25 cellular contexts compared by ENCODE assay signal in the genomic region with DNA sequence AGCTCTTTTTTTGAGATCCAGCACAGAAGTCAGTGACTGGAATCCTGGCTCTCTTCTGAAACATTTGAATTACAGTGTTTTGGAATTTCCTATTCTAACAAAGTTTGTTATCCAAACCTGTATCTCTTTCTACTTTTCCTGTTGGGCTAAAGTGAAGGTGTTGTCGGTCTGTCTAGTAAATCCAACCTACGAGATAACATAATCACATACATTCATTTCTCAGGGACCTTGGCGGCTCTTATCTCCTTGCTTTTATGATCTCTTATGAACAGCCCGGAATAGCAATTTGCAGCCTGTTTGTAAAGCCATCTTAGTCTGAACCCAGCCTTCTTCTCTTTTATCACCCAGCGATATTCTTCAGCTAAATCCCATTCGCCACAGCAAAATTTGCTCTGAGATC. TPM values are rescaled to one million over a fixed set of nuclear protein-coding genes. Genes with fewer than 3 reads are reported as not detected.
DNase-seq lines count a peak whose midpoint lies in the region; ATAC-seq, FAIRE-seq and TF ChIP-seq lines count a peak whose summit lies in the region.
"Had no signal": no experiment of that assay in that cellular context is flagged by ENCODE, and none has a peak within 500 bp of the region (broad histone marks: within the 10 kb centered on the region; RNA-seq: fewer than 3 reads in every experiment).

No MANE protein-coding gene starts in this region.

- no peak for FAIRE-seq in HepG2 (lab: Jason Lieb, UNC)
- FAIRE-seq: D721Med, GM18507 had no signal

- H3K4me2 ChIP-seq in HepG2 (ENCODE audit: low read depth, low read length) (no peak overlapping the region), GM23248 (ENCODE audit: unreplicated experiment) (no peak overlapping the region)
- H3K4me2 ChIP-seq: GM23338, PC-9, SK-N-SH had no signal

- H4K20me1 ChIP-seq in HepG2 (ENCODE audit: insufficient read depth, low read length) (no peaks in the 10 kb centered on the region), GM23248 (ENCODE audit: insufficient read depth) (no peaks in the 10 kb centered on the region)

- TF ChIP-seq RAD21 in HepG2 (CRISPR knock-in tag; IDR thresholded peaks at IDR 0.05): no peak

- TF ChIP-seq CTCF in HEK293 (tag by site-specific recombination; IDR thresholded peaks at IDR 0.05) (no peak), colonic mucosa (IDR thresholded peaks at IDR 0.05) (no peak), HepG2 (CRISPR knock-in tag; IDR thresholded peaks at IDR 0.05) (no peak)

- no peaks in the 10 kb centered on the region for H3K9me2 ChIP-seq in GM23248 (ENCODE audit: insufficient read depth)
- H3K9me2 ChIP-seq: SK-N-SH had no signal

- H3K36me3 ChIP-seq in HEK293 (ENCODE audit: control insufficient read depth in 2 of 2, insufficient read depth in 1 of 2, low read length in 2 of 2) (no peaks in the 10 kb centered on the region), colonic mucosa (no peaks in the 10 kb centered on the region), HepG2 (replicated peaks in 1 of 2; ENCODE audit: control insufficient read depth in 1 of 2, insufficient read depth in 2 of 2, low read length in 2 of 2) (peaks cover 4 to 33% of the 10 kb centered on the region in 2 experiments), skeletal muscle tissue (ENCODE audit: control insufficient read depth in 3 of 3, insufficient read depth in 3 of 3, low read length in 3 of 3) (no peaks in the 10 kb centered on the region), GM23248 (ENCODE audit: low read depth) (no peaks in the 10 kb centered on the region)
- H3K36me3 ChIP-seq: BE2C, HAP-1 had no signal

- intact Hi-C loops in colonic mucosa (cut with DNase I) (loop anchor here (5.0 kb wide), 1 partner anchor 133 kb away; no protein-coding TSS in a partner anchor), HepG2 (cut with micrococcal nuclease; ENCODE audit: unreplicated experiment) (no loop called here)

- H3K27ac ChIP-seq in HEK293 (ENCODE audit: extremely low read depth, low read depth, low read length) (no peak overlapping the region), colonic mucosa (peak overlapping the region; percentile 69), HepG2 (ENCODE audit: extremely low read length, insufficient read depth, low read length) (no peak overlapping the region), skeletal muscle tissue (ENCODE audit: low read depth, low read length) (peak overlapping the region; percentile 82), GM23248 (no peak overlapping the region)
- H3K27ac ChIP-seq: PC-9 had no signal

- BruUV-seq in HepG2 (replicated peaks; lab: Mats Ljungman, UMichigan): no TSS peak

- in situ Hi-C loops in HepG2 (cut with HindIII; ENCODE audit: extremely low pct_ligation_motif_present, low pct_unique_long_range_greater_than_20kb): loop anchor here (25.0 kb wide), 1 partner anchor 712 kb away; the partner anchor contains the start of gene DHX15
- in situ Hi-C loops in GM23248 (cut with MboI): no loop called here

- 87% methylated on average over 6 of the region's 6 CpGs for WGBS in HepG2 (ENCODE audit: low lambda C conversion rate)
- WGBS in GM23248 (ENCODE audit: low coverage in 1 of 2, low lambda C conversion rate in 2 of 2, missing lambda C conversion rate in 2 of 2), 2 experiments: 72 to 77% methylated on average over 6 of the region's 6 CpGs

- CTCF ChIA-PET in HEK293 (lab: Yijun Ruan, JAX) (interaction anchor here (0.5 to 1.1 kb wide), 2 partner anchors 15 to 172 kb away, joined by 3 read pairs; partner anchors contain the start of gene PPARGC1A), HepG2 (lab: Yijun Ruan, JAX; ENCODE audit: low intra/inter-chr PET ratio, low total read pairs) (no interaction called here)

- no peaks in the 10 kb centered on the region for H3K27me3 ChIP-seq in colonic mucosa
- no peaks in the 10 kb centered on the region for H3K27me3 ChIP-seq in HepG2 (ENCODE audit: control insufficient read depth in 1 of 2, insufficient read depth in 2 of 2, low read length in 2 of 2)
- no peaks in the 10 kb centered on the region for H3K27me3 ChIP-seq in skeletal muscle tissue (ENCODE audit: control insufficient read depth in 3 of 3, insufficient read depth in 3 of 3, low read length in 3 of 3)
- peaks cover 4% of the 10 kb centered on the region for H3K27me3 ChIP-seq in GM23248 (replicated peaks; ENCODE audit: insufficient read depth)
- H3K27me3 ChIP-seq: BE2C had no signal

- peak overlapping the region in 1 of 2 donors; percentile 28 for H3K9ac ChIP-seq in colonic mucosa (ENCODE audit: low read depth in 2 of 2, low read length in 2 of 2)
- H3K9ac ChIP-seq in HepG2 (ENCODE audit: insufficient read depth, low read depth, low read length): no peak overlapping the region
- no peak overlapping the region for H3K9ac ChIP-seq in skeletal muscle tissue (ENCODE audit: low read depth in 1 of 3, low read length in 3 of 3)
- H3K9ac ChIP-seq in GM23248: no peak overlapping the region
- H3K9ac ChIP-seq: SK-N-SH had no signal

- H3K4me3 ChIP-seq in HEK293 (ENCODE audit: low read depth, low read length) (no peak overlapping the region), colonic mucosa (no peak overlapping the region), HepG2 (replicated peaks in 1 of 3; ENCODE audit: insufficient read depth in 1 of 3, low read depth in 2 of 3, low read length in 3 of 3) (no peak overlapping the region), skeletal muscle tissue (ENCODE audit: low read length in 3 of 3) (no peak overlapping the region), GM23248 (no peak overlapping the region)
- H3K4me3 ChIP-seq: GM23338, HAP-1, PC-9 had no signal

- POLR2A ChIA-PET in HEK293 (lab: Yijun Ruan, JAX): interaction anchor here (0.6 kb wide), 1 partner anchor 781 kb away, joined by 3 read pairs; no protein-coding TSS in a partner anchor
- POLR2A ChIA-PET in HepG2 (lab: Yijun Ruan, JAX): interaction anchor here (1.5 to 2.7 kb wide), 6 partner anchors 9 to 15 kb away, joined by 4 to 22 read pairs (median 8); partner anchors contain the start of gene PPARGC1A

- H3K79me2 ChIP-seq in HepG2 (ENCODE audit: insufficient read depth, low read length) (peaks cover 81% of the 10 kb centered on the region), GM23248 (ENCODE audit: insufficient read depth) (no peaks in the 10 kb centered on the region)

- H3K4me1 ChIP-seq in HEK293 (ENCODE audit: control insufficient read depth, insufficient read depth, low read length) (peaks cover 14% of the 10 kb centered on the region), colonic mucosa (peaks cover 4% of the 10 kb centered on the region), HepG2 (ENCODE audit: insufficient read depth, low read length) (peaks cover 97% of the 10 kb centered on the region), skeletal muscle tissue (ENCODE audit: control insufficient read depth in 3 of 3, insufficient read depth in 3 of 3, low read length in 3 of 3) (peaks cover 43 to 66% (median 47%) of the 10 kb centered on the region in 3 donors), GM23248 (ENCODE audit: insufficient read depth) (no peaks in the 10 kb centered on the region)
- H3K4me1 ChIP-seq: HAP-1 had no signal

- TF ChIP-seq EP300 in HepG2 (IDR thresholded peaks at IDR 0.05; ENCODE audit: low read depth in 2 of 2, low read length in 2 of 2) (no peak), HepG2 (CRISPR knock-in tag; IDR thresholded peaks at IDR 0.05; ENCODE audit: borderline replicate concordance) (no peak)

- no peak for TF ChIP-seq POLR2A in HepG2 (IDR thresholded peaks at IDR 0.05; ENCODE audit: insufficient read depth in 1 of 2, low read depth in 2 of 2, low read length in 2 of 2)

- H2AFZ ChIP-seq in HepG2 (ENCODE audit: low read length): no peak overlapping the region
- no peak overlapping the region for H2AFZ ChIP-seq in GM23248
- H2AFZ ChIP-seq: GM23338, PC-9 had no signal

- DNase-seq in colonic mucosa (peak; percentile 60), HepG2 (ENCODE audit: low spot score) (no peak), GM23248 (no peak), HuH-7.5 (ENCODE audit: low spot score) (no peak)
- DNase-seq: BE2C, DMS53, GDM1, KBM-7, NCI-H1092, NCI-H1436 treated with DMSO at 0.1 percent for 48 hours, NCI-H2029, NCI-H2227 treated with DMSO at 0.1 percent for 48 hours, NCI-H510A, PC-9, RPMI8226, SIG-M5, SK-N-SH had no signal

- no peaks in the 10 kb centered on the region for H3K9me3 ChIP-seq in HEK293 (ENCODE audit: control insufficient read depth, insufficient read depth, low read depth, low read length)
- no peaks in the 10 kb centered on the region for H3K9me3 ChIP-seq in colonic mucosa
- H3K9me3 ChIP-seq in HepG2 (ENCODE audit: low read length): no peaks in the 10 kb centered on the region
- H3K9me3 ChIP-seq in skeletal muscle tissue (ENCODE audit: control insufficient read depth in 3 of 3, low read length in 3 of 3): no peaks in the 10 kb centered on the region
- no peaks in the 10 kb centered on the region for H3K9me3 ChIP-seq in GM23248 (ENCODE audit: low read depth)
- H3K9me3 ChIP-seq: BE2C, HAP-1, SK-N-SH had no signal

- ATAC-seq in HepG2: no peak
- no peak for ATAC-seq in HG03039 (IDR thresholded peaks at IDR 0.05; ENCODE audit: unreplicated experiment)
- ATAC-seq: GM23338 had no signal

- H3F3A ChIP-seq in GM23248 (ENCODE audit: insufficient read depth): no peaks in the 10 kb centered on the region

RNA-seq across cellular contexts. Expression of gene PPARGC1A, which starts 14.5 kb away (rescaled TPM):
- 10 to 100 TPM; 44.4 to 48.4 TPM for total RNA-seq in colonic mucosa
- total RNA-seq in HepG2 (2016; rRNA removed; fragmentation: Illumina TruSeq; extraction: Trizol): 18.8 and 20.7 TPM in 2 replicates
- 2.1 and 2.8 TPM in 2 replicates for total RNA-seq in HepG2 (2016; cell fraction: cytosol; rRNA removed; fragmentation: Illumina TruSeq; extraction: Trizol; ENCODE audit: low read depth)
- total RNA-seq in HepG2 (2016; cell fraction: insoluble cytoplasmic fraction; rRNA removed; fragmentation: Illumina TruSeq; extraction: Trizol): 16.5 and 17.8 TPM in 2 replicates
- total RNA-seq in HepG2 (2016; cell fraction: membrane; rRNA removed; fragmentation: Illumina TruSeq; extraction: Trizol): 5.2 and 6.9 TPM in 2 replicates
- 48.8 and 51.3 TPM in 2 replicates for total RNA-seq in HepG2 (2016; cell fraction: nucleus; rRNA removed; fragmentation: Illumina TruSeq; extraction: Trizol)
- polyA plus RNA-seq in HepG2 (2011; rRNA removed): 26.3 and 37.3 TPM in 2 replicates
- polyA plus RNA-seq in HepG2 (2011; cell fraction: cytosol; rRNA removed): 21.3 and 25.7 TPM in 2 replicates
- polyA plus RNA-seq in HepG2 (2011; cell fraction: nucleus; rRNA removed): 53.6 and 57.4 TPM in 2 replicates
- polyA plus RNA-seq in HepG2 (2012): 18.4 and 30.5 TPM in 2 replicates
- 1.1 TPM in 2 replicates for polyA plus RNA-seq in HepG2 (2016; cell fraction: cytosol; fragmentation: Illumina TruSeq; extraction: Trizol; ENCODE audit: low read depth)
- polyA plus RNA-seq in HepG2 (2016; cell fraction: insoluble cytoplasmic fraction; fragmentation: Illumina TruSeq; extraction: Trizol; ENCODE audit: low read depth): 10.3 and 10.7 TPM in 2 replicates
- polyA plus RNA-seq in HepG2 (2016; cell fraction: membrane; fragmentation: Illumina TruSeq; extraction: Trizol; ENCODE audit: low read depth): 1.2 and 1.5 TPM in 2 replicates
- 13.7 and 14.4 TPM in 2 replicates for polyA plus RNA-seq in HepG2 (2016; cell fraction: nucleus; fragmentation: Illumina TruSeq; extraction: Trizol; ENCODE audit: insufficient read depth, low read depth)
- 26.6 and 166 TPM in 2 replicates for polyA minus RNA-seq in HepG2 (2011; rRNA and poly(A)+ RNA removed; ENCODE audit: low replicate concordance)
- polyA minus RNA-seq in HepG2 (2011; cell fraction: cytosol; rRNA and poly(A)+ RNA removed): 30.3 and 31.7 TPM in 2 replicates
- 453 and 498 TPM in 2 replicates for polyA minus RNA-seq in HepG2 (2011; cell fraction: nucleus; rRNA and poly(A)+ RNA removed)
- 12.5 TPM for total RNA-seq in skeletal muscle tissue
- total RNA-seq in GM23248 (2014; rRNA removed; shearing (Covaris generic)): not detected in 2 replicates
- not detected in 2 replicates for polyA plus RNA-seq in GM23248 (2016; fragmentation: Nextera tagmentation; extraction: Ambion mirVana)
- total RNA-seq: A673, PC-9 had no signal

Comparison
In these comparisons a context has a peak if more than half of its experiments do, and no peak if none do; other contexts are left out.
1. H3K27ac ChIP-seq: peak in colonic mucosa (single experiment) and skeletal muscle tissue (single experiment); none in HEK293 (single experiment), HepG2 (single experiment) and GM23248 (single experiment).
2. Of the 63 proteins assayed by ChIP-seq in both HepG2 and HEK293: peak only in HepG2: none; only in HEK293: TCF7L2; in both: none; in neither: 62.